Comparison of ENCODE assay signal across 13 cellular contexts in the genomic region with DNA sequence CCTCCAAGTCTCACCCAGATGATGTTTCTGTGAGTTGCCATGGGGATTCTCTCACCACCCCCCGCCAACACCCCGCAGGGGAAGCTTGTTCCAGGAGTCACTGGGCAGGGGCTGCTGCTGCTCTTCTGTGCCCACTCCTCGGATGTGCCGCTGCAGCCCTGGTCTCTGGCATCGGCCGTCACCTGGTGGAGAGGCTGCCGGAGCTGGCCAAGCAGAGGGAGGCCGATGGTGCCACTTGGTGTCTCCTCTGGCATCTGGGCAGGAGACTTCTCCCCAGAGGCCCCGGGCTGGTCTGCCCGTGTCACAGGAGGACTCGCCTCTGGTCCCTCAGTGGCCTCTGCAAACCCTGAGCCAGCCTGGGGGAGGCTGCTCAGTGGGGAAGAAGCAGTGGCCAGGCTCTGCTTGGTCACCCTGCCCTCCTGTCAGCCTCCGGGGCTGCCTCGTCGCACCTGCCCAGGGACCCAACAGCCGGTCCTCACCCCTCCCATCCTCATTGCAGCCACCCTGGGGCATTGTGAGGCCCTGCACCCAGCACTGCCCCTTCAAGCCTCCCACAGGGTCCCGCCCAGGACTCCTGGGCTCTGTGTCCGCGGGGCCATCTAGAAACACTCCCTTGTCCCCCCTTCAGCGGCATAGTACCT. TPM values are rescaled to one million over a fixed set of nuclear protein-coding genes. Genes with fewer than 3 reads are reported as not detected.
A peak's percentile ranks its signal among the peaks of the same experiment; 100 is the strongest.
DNase-seq lines count a peak whose midpoint lies in the region; ATAC-seq and TF ChIP-seq lines count a peak whose summit lies in the region.
"Had no signal": no experiment of that assay in that cellular context is flagged by ENCODE, and none has a peak within 500 bp of the region (broad histone marks: within the 10 kb centered on the region; RNA-seq: fewer than 3 reads in every experiment).

No MANE protein-coding gene starts in this region.

- DNase-seq in CD4-positive, alpha-beta memory T cell: peak in 1 of 5 donors; percentile 23
- DNase-seq in activated CD8-positive, alpha-beta T cell treated with anti-CD3 and anti-CD28 coated beads for 36 hours: peak; percentile 60
- no peak for DNase-seq in GM13977 (ENCODE audit: low spot score)
- no peak for DNase-seq in lower leg skin (ENCODE audit: low spot score in 2 of 2)
- no peak for DNase-seq in prostate gland (ENCODE audit: low spot score)
- DNase-seq in NCI-H187 treated with DMSO at 0.1 percent for 48 hours (lab: John Stamatoyannopoulos, UW): no peak
- DNase-seq: COR-L47, hippocampal formation, nephron progenitor cell, substantia nigra, T1000 had no signal

- H3K9me3 ChIP-seq in CD4-positive, alpha-beta memory T cell (ENCODE audit: control insufficient read depth in 1 of 2, low read length in 2 of 2): no peaks in the 10 kb centered on the region
- no peaks in the 10 kb centered on the region for H3K9me3 ChIP-seq in mucosa of rectum (ENCODE audit: control insufficient read depth in 2 of 2, low read length in 2 of 2)
- no peaks in the 10 kb centered on the region for H3K9me3 ChIP-seq in prostate gland

- in situ Hi-C loops in GM13977 (cut with MboI; ENCODE audit: low pct_unique_long_range_greater_than_20kb, low sequenced_read_pairs, unreplicated experiment): loop anchor here (10.0 kb wide), 1 partner anchor 78 kb away; no protein-coding TSS in a partner anchor

- H3K27ac ChIP-seq in CD4-positive, alpha-beta memory T cell (ENCODE audit: low read depth, low read length): peak overlapping the region; percentile 81
- peak overlapping the region; percentile 74 to 87 for H3K27ac ChIP-seq in mucosa of rectum (ENCODE audit: low read depth in 2 of 2, low read length in 2 of 2)
- no peak overlapping the region for H3K27ac ChIP-seq in prostate gland

- CTCF ChIA-PET in CD4-positive, alpha-beta memory T cell (lab: Charles Lee; ENCODE audit: partially characterized antibody): interaction anchor here (1.0 to 7.2 kb wide), 11 partner anchors 8 to 103 kb away, joined by 3 to 82 read pairs (median 6); no protein-coding TSS in a partner anchor
- CTCF ChIA-PET in activated CD8-positive, alpha-beta T cell treated with anti-CD3 and anti-CD28 coated beads for 36 hours (lab: Charles Lee): interaction anchor here (0.8 to 4.4 kb wide), 9 partner anchors 9 to 128 kb away, joined by 3 to 28 read pairs (median 4); partner anchors contain the start of gene GUCD1

- no peaks in the 10 kb centered on the region for H3K36me3 ChIP-seq in CD4-positive, alpha-beta memory T cell (ENCODE audit: insufficient read depth, low read length)
- H3K36me3 ChIP-seq in mucosa of rectum (ENCODE audit: control insufficient read depth in 2 of 2, insufficient read depth in 2 of 2, low read length in 2 of 2) (no peaks in the 10 kb centered on the region), prostate gland (no peaks in the 10 kb centered on the region)

- POLR2A ChIA-PET in CD4-positive, alpha-beta memory T cell (lab: Charles Lee; ENCODE audit: partially characterized antibody): interaction anchor here (0.6 to 4.3 kb wide), 19 partner anchors 9 to 905 kb away, joined by 3 to 35 read pairs (median 6); partner anchors contain the start of genes CABIN1, GUCD1, MIF and SNRPD3
- POLR2A ChIA-PET in activated CD8-positive, alpha-beta T cell treated with anti-CD3 and anti-CD28 coated beads for 36 hours (lab: Charles Lee): interaction anchor here (0.8 to 1.7 kb wide), 16 partner anchors 8 to 128 kb away, joined by 3 to 9 read pairs (median 4); partner anchors contain the start of gene GUCD1

- no peak overlapping the region for H3K9ac ChIP-seq in mucosa of rectum (ENCODE audit: low read depth in 1 of 2, low read length in 2 of 2)

- H3K27me3 ChIP-seq in CD4-positive, alpha-beta memory T cell (ENCODE audit: insufficient read depth, low read length): no peaks in the 10 kb centered on the region
- H3K27me3 ChIP-seq in mucosa of rectum (ENCODE audit: control insufficient read depth in 2 of 2, insufficient read depth in 2 of 2, low read length in 2 of 2): peaks cover 0 to 24% of the 10 kb centered on the region in 2 donors
- no peaks in the 10 kb centered on the region for H3K27me3 ChIP-seq in prostate gland (replicated peaks; ENCODE audit: insufficient read depth)

- peaks cover 0 to 19% of the 10 kb centered on the region in 2 donors for H3K36me3 Mint-ChIP-seq in CD4-positive, alpha-beta memory T cell
- H3K36me3 Mint-ChIP-seq in activated CD8-positive, alpha-beta T cell treated with anti-CD3 and anti-CD28 coated beads for 36 hours (ENCODE audit: low read depth): peaks cover 18% of the 10 kb centered on the region

- peak overlapping the region; percentile 86 to 97 (median 94) for H3K4me3 Mint-ChIP-seq in CD4-positive, alpha-beta memory T cell
- H3K4me3 Mint-ChIP-seq in activated CD8-positive, alpha-beta T cell treated with anti-CD3 and anti-CD28 coated beads for 36 hours: peak overlapping the region; percentile 93
- H3K4me3 Mint-ChIP-seq: nephron progenitor cell had no signal

- TF ChIP-seq POLR2A in lower leg skin (IDR thresholded peaks at IDR 0.05) (no peak), prostate gland (IDR thresholded peaks at IDR 0.05) (no peak)

- intact Hi-C loops in CD4-positive, alpha-beta memory T cell (cut with micrococcal nuclease): no loop called here
- intact Hi-C loops in activated CD8-positive, alpha-beta T cell treated with anti-CD3 and anti-CD28 coated beads for 36 hours (cut with micrococcal nuclease): loop anchor here (5.0 kb wide), 1 partner anchor 75 kb away; no protein-coding TSS in a partner anchor
- intact Hi-C loops in lower leg skin (cut with DNase I; ENCODE audit: low total_unique reads): no loop called here
- intact Hi-C loops in prostate gland (cut with DNase I): loop anchor here (5.0 kb wide), 1 partner anchor 95 kb away; no protein-coding TSS in a partner anchor

- peak overlapping the region; percentile 90 to 99 (median 96) for H3K27ac Mint-ChIP-seq in CD4-positive, alpha-beta memory T cell
- peak overlapping the region; percentile 98 for H3K27ac Mint-ChIP-seq in activated CD8-positive, alpha-beta T cell treated with anti-CD3 and anti-CD28 coated beads for 36 hours
- H3K27ac Mint-ChIP-seq: nephron progenitor cell had no signal

- no peak for TF ChIP-seq CTCF in activated CD8-positive, alpha-beta T cell treated with anti-CD3 and anti-CD28 coated beads for 36 hours (IDR thresholded peaks at IDR 0.05)
- TF ChIP-seq CTCF in GM13977 (IDR thresholded peaks at IDR 0.05; ENCODE audit: extremely low read depth, insufficient read depth, missing control alignments): no peak
- no peak for TF ChIP-seq CTCF in lower leg skin (IDR thresholded peaks at IDR 0.05)
- TF ChIP-seq CTCF in prostate gland (IDR thresholded peaks at IDR 0.05): no peak

- 74 to 76% methylated on average over 14 to 19 of the region's 19 CpGs for WGBS in lower leg skin, 2 donors
- 83% methylated on average over 7 of the region's 19 CpGs for WGBS in prostate gland

- H3K4me3 ChIP-seq in CD4-positive, alpha-beta memory T cell (ENCODE audit: low read length in 2 of 2): peak overlapping the region; percentile 75 to 100
- peak overlapping the region; percentile 15 to 37 for H3K4me3 ChIP-seq in mucosa of rectum (ENCODE audit: low read length in 2 of 2)
- H3K4me3 ChIP-seq in lower leg skin (ENCODE audit: low read depth, poor library complexity, severe bottlenecking): no peak overlapping the region
- no peak overlapping the region for H3K4me3 ChIP-seq in prostate gland

- no peaks in the 10 kb centered on the region for H3K27me3 Mint-ChIP-seq in CD4-positive, alpha-beta memory T cell
- peaks cover 3% of the 10 kb centered on the region for H3K27me3 Mint-ChIP-seq in activated CD8-positive, alpha-beta T cell treated with anti-CD3 and anti-CD28 coated beads for 36 hours

- H3K4me1 Mint-ChIP-seq in CD4-positive, alpha-beta memory T cell: peaks cover 42 to 70% (median 55%) of the 10 kb centered on the region in 4 donors
- H3K4me1 Mint-ChIP-seq in activated CD8-positive, alpha-beta T cell treated with anti-CD3 and anti-CD28 coated beads for 36 hours (ENCODE audit: low read depth): peaks cover 49% of the 10 kb centered on the region

- ATAC-seq in GM19452 (IDR thresholded peaks at IDR 0.05; ENCODE audit: unreplicated experiment): peak; percentile 4
- ATAC-seq in activated CD8-positive, alpha-beta T cell treated with anti-CD3 and anti-CD28 coated beads for 36 hours: peak; percentile 0

- H3K4me1 ChIP-seq in CD4-positive, alpha-beta memory T cell (ENCODE audit: insufficient read depth, low read length): peaks cover 72% of the 10 kb centered on the region
- H3K4me1 ChIP-seq in mucosa of rectum (ENCODE audit: control insufficient read depth in 2 of 2, insufficient read depth in 2 of 2, low read length in 2 of 2) (peaks cover 8 to 14% of the 10 kb centered on the region in 2 donors), prostate gland (replicated peaks) (peaks cover 3% of the 10 kb centered on the region)

- peaks cover 0 to 7% (median 0%) of the 10 kb centered on the region in 8 donors for H3K9me3 Mint-ChIP-seq in CD4-positive, alpha-beta memory T cell
- no peaks in the 10 kb centered on the region for H3K9me3 Mint-ChIP-seq in activated CD8-positive, alpha-beta T cell treated with anti-CD3 and anti-CD28 coated beads for 36 hours
- H3K9me3 Mint-ChIP-seq: nephron progenitor cell had no signal

RNA-seq across cellular contexts. Expression of gene ADORA2A, which starts 0.4 kb away (rescaled TPM):
- total RNA-seq in CD4-positive, alpha-beta memory T cell: 10 to 100 TPM; 34.5 to 35.0 TPM
- 10 to 100 TPM; 66.7 to 74.7 TPM for polyA plus RNA-seq in CD4-positive, alpha-beta memory T cell
- total RNA-seq in activated CD8-positive, alpha-beta T cell treated with anti-CD3 and anti-CD28 coated beads for 36 hours: 10 to 100 TPM; 41.4 to 42.9 TPM
- total RNA-seq in lower leg skin: 1 to 10 TPM in 2 of 4 donors, under 1 TPM in 2; 0.39 to 8.4 (median 1.3) TPM
- 1 to 10 TPM; 2.1 to 3.7 TPM for total RNA-seq in prostate gland

Comparison
In these comparisons a context has a peak if more than half of its experiments do, and no peak if none do; other contexts are left out.
1. H3K27ac ChIP-seq: peak in CD4-positive, alpha-beta memory T cell (single experiment) and mucosa of rectum (2 of 2); none in prostate gland (0 of 2).
2. H3K4me3 ChIP-seq: peak in CD4-positive, alpha-beta memory T cell (2 of 2) and mucosa of rectum (2 of 2); none in lower leg skin (single experiment) and prostate gland (0 of 2).
3. intact Hi-C loops: an anchor here in activated CD8-positive, alpha-beta T cell treated with anti-CD3 and anti-CD28 coated beads for 36 hours (5.0 kb wide) and prostate gland (5.0 kb wide); none called in CD4-positive, alpha-beta memory T cell and lower leg skin.